Comparison of ENCODE assay signal across 1 cellular context in the genomic region with DNA sequence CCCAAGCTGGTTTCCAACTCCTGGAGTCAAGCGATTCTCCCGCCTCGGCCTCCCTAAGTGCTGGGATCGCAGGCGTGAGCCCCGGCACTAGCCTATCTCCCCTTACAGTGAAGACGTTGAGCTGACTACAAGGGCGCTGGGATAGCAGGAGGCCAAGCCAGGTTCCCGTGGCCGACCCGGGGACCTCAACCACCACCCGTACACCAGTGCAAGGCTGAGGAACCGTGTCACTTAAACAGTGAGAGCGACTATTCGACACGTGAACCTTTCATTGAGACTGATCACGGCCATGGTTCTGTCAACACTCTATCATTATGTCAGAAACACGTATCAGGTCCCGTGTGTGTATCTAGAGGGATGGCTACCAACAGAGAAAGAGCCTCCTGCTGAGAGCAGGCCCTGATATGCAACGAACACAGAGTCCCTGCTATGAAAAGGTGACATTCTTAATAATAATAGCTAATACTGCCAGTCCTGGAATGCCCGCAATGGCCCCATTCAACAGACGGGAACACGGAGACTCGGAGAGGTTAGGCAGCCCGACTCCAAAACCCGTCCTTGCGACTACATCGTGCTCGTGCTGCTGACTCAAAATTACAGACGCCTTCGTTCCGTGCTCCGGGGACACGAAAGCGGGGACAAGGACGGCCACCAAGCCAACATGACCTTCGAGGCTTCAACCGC.
TF ChIP-seq lines count a peak whose summit lies in the region.

No MANE protein-coding gene starts in this region.

TF ChIP-seq in HEK293, 187 proteins besides CTCF, POLR2A, EP300 and RAD21 (continued from another document):
- TF ChIP-seq, protein P1, sequence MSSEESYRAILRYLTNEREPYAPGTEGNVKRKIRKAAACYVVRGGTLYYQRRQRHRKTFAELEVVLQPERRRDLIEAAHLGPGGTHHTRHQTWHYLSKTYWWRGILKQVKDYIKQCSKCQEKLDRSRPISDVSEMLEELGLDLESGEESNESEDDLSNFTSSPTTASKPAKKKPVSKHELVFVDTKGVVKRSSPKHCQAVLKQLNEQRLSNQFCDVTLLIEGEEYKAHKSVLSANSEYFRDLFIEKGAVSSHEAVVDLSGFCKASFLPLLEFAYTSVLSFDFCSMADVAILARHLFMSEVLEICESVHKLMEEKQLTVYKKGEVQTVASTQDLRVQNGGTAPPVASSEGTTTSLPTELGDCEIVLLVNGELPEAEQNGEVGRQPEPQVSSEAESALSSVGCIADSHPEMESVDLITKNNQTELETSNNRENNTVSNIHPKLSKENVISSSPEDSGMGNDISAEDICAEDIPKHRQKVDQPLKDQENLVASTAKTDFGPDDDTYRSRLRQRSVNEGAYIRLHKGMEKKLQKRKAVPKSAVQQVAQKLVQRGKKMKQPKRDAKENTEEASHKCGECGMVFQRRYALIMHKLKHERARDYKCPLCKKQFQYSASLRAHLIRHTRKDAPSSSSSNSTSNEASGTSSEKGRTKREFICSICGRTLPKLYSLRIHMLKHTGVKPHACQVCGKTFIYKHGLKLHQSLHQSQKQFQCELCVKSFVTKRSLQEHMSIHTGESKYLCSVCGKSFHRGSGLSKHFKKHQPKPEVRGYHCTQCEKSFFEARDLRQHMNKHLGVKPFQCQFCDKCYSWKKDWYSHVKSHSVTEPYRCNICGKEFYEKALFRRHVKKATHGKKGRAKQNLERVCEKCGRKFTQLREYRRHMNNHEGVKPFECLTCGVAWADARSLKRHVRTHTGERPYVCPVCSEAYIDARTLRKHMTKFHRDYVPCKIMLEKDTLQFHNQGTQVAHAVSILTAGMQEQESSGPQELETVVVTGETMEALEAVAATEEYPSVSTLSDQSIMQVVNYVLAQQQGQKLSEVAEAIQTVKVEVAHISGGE (tag by site-specific recombination; conservative IDR thresholded peaks at IDR 0.05; ENCODE audit: low read depth) = peak; percentile 18; the same call in 1 of the 2 replicates
- TF ChIP-seq ZNF133 (tag by site-specific recombination; IDR thresholded peaks at IDR 0.05) (no peak), ZBTB17 (tag by site-specific recombination; IDR thresholded peaks at IDR 0.05) (0 out of 2 replicates have a peak, but pooled peaks have one; percentile 25), ZNF529 (tag by site-specific recombination; IDR thresholded peaks at IDR 0.05; ENCODE audit: insufficient replicate concordance) (no peak), ZNF239 (tag by site-specific recombination; IDR thresholded peaks at IDR 0.05) (0 out of 2 replicates have a peak, but pooled peaks have one; percentile 35), ZNF391 (tag by site-specific recombination; IDR thresholded peaks at IDR 0.05; ENCODE audit: borderline replicate concordance, low read depth) (no peak), ZEB2 (tag by site-specific recombination; IDR thresholded peaks at IDR 0.05) (peak; percentile 59; the same call in 1 of the 2 replicates), KLF7 (tag by site-specific recombination; IDR thresholded peaks at IDR 0.05; ENCODE audit: borderline replicate concordance) (peak; percentile 10; the same call in 1 of the 2 replicates), HOXA7 (CRISPR knock-in tag; IDR thresholded peaks at IDR 0.05; ENCODE audit: borderline replicate concordance) (no peak), REPIN1 (tag by site-specific recombination; IDR thresholded peaks at IDR 0.05; ENCODE audit: low read depth) (no peak), ZNF132 (tag by site-specific recombination; IDR thresholded peaks at IDR 0.05; ENCODE audit: borderline replicate concordance) (no peak), ZNF423 (tag by site-specific recombination; IDR thresholded peaks at IDR 0.05) (no peak), ZNF510 (tag by site-specific recombination; IDR thresholded peaks at IDR 0.05; ENCODE audit: insufficient replicate concordance) (no peak), SP7 (tag by site-specific recombination; IDR thresholded peaks at IDR 0.05) (0 out of 2 replicates have a peak, but pooled peaks have one; percentile 48), ZNF302 (tag by site-specific recombination; IDR thresholded peaks at IDR 0.05; ENCODE audit: low read depth) (no peak), ZNF174 (tag by site-specific recombination; IDR thresholded peaks at IDR 0.05) (no peak), SALL2 (tag by site-specific recombination; IDR thresholded peaks at IDR 0.05; ENCODE audit: borderline replicate concordance) (no peak), MZF1 (tag by site-specific recombination; IDR thresholded peaks at IDR 0.05; ENCODE audit: borderline replicate concordance) (no peak), ZXDB (tag by site-specific recombination; IDR thresholded peaks at IDR 0.05) (peak; percentile 78; the same call in 1 of the 2 replicates), ZNF311 (tag by site-specific recombination; IDR thresholded peaks at IDR 0.05; ENCODE audit: borderline replicate concordance) (no peak), ZFP37 (tag by site-specific recombination; IDR thresholded peaks at IDR 0.05) (peak; percentile 59; the same call in 1 of the 2 replicates), ZNF621 (tag by site-specific recombination; IDR thresholded peaks at IDR 0.05) (no peak), ZNF350 (tag by site-specific recombination; IDR thresholded peaks at IDR 0.05) (no peak), ZNF701 (tag by site-specific recombination; IDR thresholded peaks at IDR 0.05) (no peak), HOXD13 (CRISPR knock-in tag; IDR thresholded peaks at IDR 0.05; ENCODE audit: borderline replicate concordance) (no peak), YY2 (tag by site-specific recombination; IDR thresholded peaks at IDR 0.05) (0 out of 2 replicates have a peak, but pooled peaks have one; percentile 31), ZNF544 (tag by site-specific recombination; IDR thresholded peaks at IDR 0.05) (no peak), ZNF501 (tag by site-specific recombination; IDR thresholded peaks at IDR 0.05) (no peak)
- TF ChIP-seq, protein P2, sequence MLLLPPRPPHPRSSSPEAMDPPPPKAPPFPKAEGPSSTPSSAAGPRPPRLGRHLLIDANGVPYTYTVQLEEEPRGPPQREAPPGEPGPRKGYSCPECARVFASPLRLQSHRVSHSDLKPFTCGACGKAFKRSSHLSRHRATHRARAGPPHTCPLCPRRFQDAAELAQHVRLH (tag by site-specific recombination; IDR thresholded peaks at IDR 0.05) = peak; percentile 69
- TF ChIP-seq, protein P3, sequence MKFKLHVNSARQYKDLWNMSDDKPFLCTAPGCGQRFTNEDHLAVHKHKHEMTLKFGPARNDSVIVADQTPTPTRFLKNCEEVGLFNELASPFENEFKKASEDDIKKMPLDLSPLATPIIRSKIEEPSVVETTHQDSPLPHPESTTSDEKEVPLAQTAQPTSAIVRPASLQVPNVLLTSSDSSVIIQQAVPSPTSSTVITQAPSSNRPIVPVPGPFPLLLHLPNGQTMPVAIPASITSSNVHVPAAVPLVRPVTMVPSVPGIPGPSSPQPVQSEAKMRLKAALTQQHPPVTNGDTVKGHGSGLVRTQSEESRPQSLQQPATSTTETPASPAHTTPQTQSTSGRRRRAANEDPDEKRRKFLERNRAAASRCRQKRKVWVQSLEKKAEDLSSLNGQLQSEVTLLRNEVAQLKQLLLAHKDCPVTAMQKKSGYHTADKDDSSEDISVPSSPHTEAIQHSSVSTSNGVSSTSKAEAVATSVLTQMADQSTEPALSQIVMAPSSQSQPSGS (tag by site-specific recombination; IDR thresholded peaks at IDR 0.05; ENCODE audit: low read depth) = no peak
- TF ChIP-seq, protein P4, sequence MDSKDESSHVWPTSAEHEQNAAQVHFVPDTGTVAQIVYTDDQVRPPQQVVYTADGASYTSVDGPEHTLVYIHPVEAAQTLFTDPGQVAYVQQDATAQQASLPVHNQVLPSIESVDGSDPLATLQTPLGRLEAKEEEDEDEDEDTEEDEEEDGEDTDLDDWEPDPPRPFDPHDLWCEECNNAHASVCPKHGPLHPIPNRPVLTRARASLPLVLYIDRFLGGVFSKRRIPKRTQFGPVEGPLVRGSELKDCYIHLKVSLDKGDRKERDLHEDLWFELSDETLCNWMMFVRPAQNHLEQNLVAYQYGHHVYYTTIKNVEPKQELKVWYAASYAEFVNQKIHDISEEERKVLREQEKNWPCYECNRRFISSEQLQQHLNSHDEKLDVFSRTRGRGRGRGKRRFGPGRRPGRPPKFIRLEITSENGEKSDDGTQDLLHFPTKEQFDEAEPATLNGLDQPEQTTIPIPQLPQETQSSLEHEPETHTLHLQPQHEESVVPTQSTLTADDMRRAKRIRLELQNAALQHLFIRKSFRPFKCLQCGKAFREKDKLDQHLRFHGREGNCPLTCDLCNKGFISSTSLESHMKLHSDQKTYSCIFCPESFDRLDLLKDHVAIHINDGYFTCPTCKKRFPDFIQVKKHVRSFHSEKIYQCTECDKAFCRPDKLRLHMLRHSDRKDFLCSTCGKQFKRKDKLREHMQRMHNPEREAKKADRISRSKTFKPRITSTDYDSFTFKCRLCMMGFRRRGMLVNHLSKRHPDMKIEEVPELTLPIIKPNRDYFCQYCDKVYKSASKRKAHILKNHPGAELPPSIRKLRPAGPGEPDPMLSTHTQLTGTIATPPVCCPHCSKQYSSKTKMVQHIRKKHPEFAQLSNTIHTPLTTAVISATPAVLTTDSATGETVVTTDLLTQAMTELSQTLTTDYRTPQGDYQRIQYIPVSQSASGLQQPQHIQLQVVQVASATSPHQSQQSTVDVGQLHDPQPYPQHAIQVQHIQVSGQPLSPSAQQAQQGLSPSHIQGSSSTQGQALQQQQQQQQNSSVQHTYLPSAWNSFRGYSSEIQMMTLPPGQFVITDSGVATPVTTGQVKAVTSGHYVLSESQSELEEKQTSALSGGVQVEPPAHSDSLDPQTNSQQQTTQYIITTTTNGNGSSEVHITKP (tag by site-specific recombination; IDR thresholded peaks at IDR 0.05) = no peak
- TF ChIP-seq, protein P5, sequence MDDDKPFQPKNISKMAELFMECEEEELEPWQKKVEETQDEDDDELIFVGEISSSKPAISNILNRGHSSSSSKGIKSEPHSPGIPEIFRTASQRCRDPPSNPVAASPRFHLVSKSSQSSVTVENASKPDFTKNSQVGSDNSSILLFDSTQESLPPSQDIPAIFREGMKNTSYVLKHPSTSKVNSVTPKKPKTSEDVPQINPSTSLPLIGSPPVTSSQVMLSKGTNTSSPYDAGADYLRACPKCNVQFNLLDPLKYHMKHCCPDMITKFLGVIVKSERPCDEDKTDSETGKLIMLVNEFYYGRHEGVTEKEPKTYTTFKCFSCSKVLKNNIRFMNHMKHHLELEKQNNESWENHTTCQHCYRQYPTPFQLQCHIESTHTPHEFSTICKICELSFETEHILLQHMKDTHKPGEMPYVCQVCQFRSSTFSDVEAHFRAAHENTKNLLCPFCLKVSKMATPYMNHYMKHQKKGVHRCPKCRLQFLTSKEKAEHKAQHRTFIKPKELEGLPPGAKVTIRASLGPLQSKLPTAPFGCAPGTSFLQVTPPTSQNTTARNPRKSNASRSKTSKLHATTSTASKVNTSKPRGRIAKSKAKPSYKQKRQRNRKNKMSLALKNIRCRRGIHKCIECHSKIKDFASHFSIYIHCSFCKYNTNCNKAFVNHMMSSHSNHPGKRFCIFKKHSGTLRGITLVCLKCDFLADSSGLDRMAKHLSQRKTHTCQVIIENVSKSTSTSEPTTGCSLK (tag by site-specific recombination; IDR thresholded peaks at IDR 0.05) = no peak
TF ChIP-seq in HEK293: peak in this region for 14.
